In genomic region chr6:146892283-146892612, GRCh38 we compare ENCODE assay signal across 14 cellular contexts.
"Had no signal": no experiment of that assay in that cellular context is flagged by ENCODE, and none has a peak within 500 bp of the region (broad histone marks: within the 10 kb centered on the region; RNA-seq: fewer than 3 reads in every experiment).

No MANE protein-coding gene starts in this region.

- H3K27ac ChIP-seq: right atrium auricular region, transverse colon had no signal

- H3K27me3 ChIP-seq: breast epithelium, right atrium auricular region, transverse colon had no signal

- DNase-seq: activated CD4-positive, alpha-beta T cell treated with anti-CD3 and anti-CD28 coated beads, Interleukin-2, amount 10 ng/mL, durations not matched to agents 7 days and 5 days; activated CD8-positive, alpha-beta memory T cell treated with anti-CD3 and anti-CD28 coated beads, Interleukin-2, amount 50 U/mL, for 48 hours; activated naive CD4-positive, alpha-beta T cell; aorta; naive B cell; stimulated activated CD4-positive, alpha-beta T cell treated with anti-CD3 and anti-CD28 coated beads, Interleukin-15, amount 100 ng/mL, for 24 hours; stimulated activated CD4-positive, alpha-beta T cell treated with anti-CD3 and anti-CD28 coated beads, Interleukin-4, amount 100 ng/mL, for 4 hours; stimulated activated CD8-positive, alpha-beta memory T cell treated with anti-CD3 and anti-CD28 coated beads, Interleukin-4, amount 100 ng/mL, for 48 hours; stimulated activated naive CD4-positive, alpha-beta T cell treated with Interleukin-2 at 50 U/mL for 16 hours; substantia nigra; transverse colon had no signal

- H3K4me1 Mint-ChIP-seq: activated CD4-positive, alpha-beta T cell treated with anti-CD3 and anti-CD28 coated beads, Interleukin-2, amount 10 ng/mL, durations not matched to agents 7 days and 5 days had no signal

- H3K4me3 Mint-ChIP-seq: activated CD4-positive, alpha-beta T cell treated with anti-CD3 and anti-CD28 coated beads, Interleukin-2, amount 10 ng/mL, durations not matched to agents 7 days and 5 days; naive B cell had no signal

- H3K9me3 Mint-ChIP-seq: activated CD4-positive, alpha-beta T cell treated with anti-CD3 and anti-CD28 coated beads, Interleukin-2, amount 10 ng/mL, durations not matched to agents 7 days and 5 days had no signal

- H3K27me3 Mint-ChIP-seq: activated CD4-positive, alpha-beta T cell treated with anti-CD3 and anti-CD28 coated beads, Interleukin-2, amount 10 ng/mL, durations not matched to agents 7 days and 5 days had no signal

- H3K4me1 ChIP-seq: breast epithelium, right atrium auricular region, transverse colon had no signal

- H3K4me3 ChIP-seq: breast epithelium, right atrium auricular region, transverse colon had no signal

- H3K36me3 ChIP-seq: breast epithelium, right atrium auricular region, transverse colon had no signal

- H3K27ac Mint-ChIP-seq: activated CD4-positive, alpha-beta T cell treated with anti-CD3 and anti-CD28 coated beads, Interleukin-2, amount 10 ng/mL, durations not matched to agents 7 days and 5 days; progenitor cell of endocrine pancreas had no signal

- H3K9me3 ChIP-seq: breast epithelium, right atrium auricular region, transverse colon had no signal

- H3K36me3 Mint-ChIP-seq: naive B cell had no signal
